8 cellular contexts compared by ENCODE assay signal in genomic region chr12:9411616-9412268, GRCh38.
DNase-seq lines count a peak whose midpoint lies in the region; ATAC-seq and TF ChIP-seq lines count a peak whose summit lies in the region.
"Not testable (repeated sequence)": the region's sequence is repeated elsewhere in the genome, so short reads cannot be mapped to it uniquely, and the experiment has no call there.

No MANE protein-coding gene starts in this region.

- H2BK12ac ChIP-seq in mesenchymal stem cell (ENCODE audit: low read length in 2 of 2): not testable (repeated sequence)

- H3K9me3 ChIP-seq in RWPE2 (ENCODE audit: severe bottlenecking); mesenchymal stem cell (ENCODE audit: control insufficient read depth, low read length); upper lobe of right lung: not testable (repeated sequence)

- H2AK5ac ChIP-seq in mesenchymal stem cell (ENCODE audit: low read length, severe bottlenecking): not testable (repeated sequence)

- DNase-seq in DMS53 treated with DMSO at 0.1 percent for 48 hours (lab: John Stamatoyannopoulos, UW; ENCODE audit: unreplicated experiment) (peak; percentile 91), HPDE6-E6E7 (ENCODE audit: extremely low spot score) (peak; percentile 38), astrocyte of the hippocampus (ENCODE audit: low read depth, low spot score) (peak; percentile 23), foreskin keratinocyte (peak; percentile 36 to 70), mesenchymal stem cell (peak; percentile 25)
- DNase-seq in RWPE2 (ENCODE audit: low spot score); upper lobe of right lung: not testable (repeated sequence)

- H3K23ac ChIP-seq in mesenchymal stem cell (ENCODE audit: low read length in 2 of 2): not testable (repeated sequence)

- H2BK5ac ChIP-seq in mesenchymal stem cell (ENCODE audit: low read depth, low read length, poor library complexity, severe bottlenecking): not testable (repeated sequence)

- H3K36me3 ChIP-seq in RWPE2 (ENCODE audit: low read depth); mesenchymal stem cell (ENCODE audit: control insufficient read depth in 1 of 2, insufficient read depth in 2 of 2, low read depth in 1 of 2, low read length in 2 of 2); upper lobe of right lung: not testable (repeated sequence)

- H4K8ac ChIP-seq in mesenchymal stem cell (ENCODE audit: low read length): not testable (repeated sequence)

- ATAC-seq in GM19328 (IDR thresholded peaks at IDR 0.05; ENCODE audit: unreplicated experiment) (peak; percentile 54), RWPE2 (ENCODE audit: low read depth) (peak; percentile 46; the same call in 1 of the 3 replicates), foreskin keratinocyte (peak; percentile 59), upper lobe of right lung (peak; percentile 19)

- H3K4me3 ChIP-seq in RWPE2 (ENCODE audit: severe bottlenecking); mesenchymal stem cell (ENCODE audit: insufficient read depth in 1 of 2, low read depth in 1 of 2, low read length in 2 of 2); upper lobe of right lung: not testable (repeated sequence)

- H2BK120ac ChIP-seq in mesenchymal stem cell (ENCODE audit: low read depth, low read length): not testable (repeated sequence)

- not testable (repeated sequence) for H3K79me1 ChIP-seq in mesenchymal stem cell (replicated peaks; ENCODE audit: low read length, poor library complexity, severe bottlenecking)

- not testable (repeated sequence) for H3K4me1 ChIP-seq in RWPE2 (ENCODE audit: insufficient read depth, poor library complexity, severe bottlenecking); foreskin keratinocyte; mesenchymal stem cell (ENCODE audit: control insufficient read depth, insufficient read depth, low read depth, low read length); upper lobe of right lung

- not testable (repeated sequence) for H3K4me2 ChIP-seq in mesenchymal stem cell (ENCODE audit: low read length, poor library complexity, severe bottlenecking)

- not testable (repeated sequence) for H3K14ac ChIP-seq in mesenchymal stem cell (ENCODE audit: low read length in 2 of 2)

- not testable (repeated sequence) for H3K27me3 ChIP-seq in RWPE2 (ENCODE audit: insufficient read depth, poor library complexity, severe bottlenecking); foreskin keratinocyte; mesenchymal stem cell (ENCODE audit: control insufficient read depth in 1 of 2, insufficient read depth in 1 of 2, low read length in 2 of 2); upper lobe of right lung

- not testable (repeated sequence) for H3K27ac ChIP-seq in RWPE2 (ENCODE audit: poor library complexity, severe bottlenecking); foreskin keratinocyte; mesenchymal stem cell (ENCODE audit: low read length, poor library complexity, severe bottlenecking); upper lobe of right lung

- H2BK15ac ChIP-seq in mesenchymal stem cell (ENCODE audit: low read depth, poor library complexity, severe bottlenecking): not testable (repeated sequence)

- H3K18ac ChIP-seq in mesenchymal stem cell (ENCODE audit: low read depth in 1 of 2, low read length in 2 of 2): not testable (repeated sequence)

- not testable (repeated sequence) for H2AFZ ChIP-seq in mesenchymal stem cell (ENCODE audit: low read depth, low read length)

- H3K9ac ChIP-seq in mesenchymal stem cell (ENCODE audit: low read length): not testable (repeated sequence)

- H3K4ac ChIP-seq in mesenchymal stem cell (ENCODE audit: low read depth in 1 of 2, low read length in 2 of 2): not testable (repeated sequence)

- WGBS in mesenchymal stem cell: 87% methylated on average over 7 of the region's 7 CpGs

- TF ChIP-seq CTCF in RWPE2 (IDR thresholded peaks at IDR 0.05; ENCODE audit: poor library complexity, severe bottlenecking); foreskin keratinocyte (conservative IDR thresholded peaks at IDR 0.05); upper lobe of right lung (IDR thresholded peaks at IDR 0.05): not testable (repeated sequence)

- intact Hi-C loops in upper lobe of right lung (cut with DNase I): not testable (repeated sequence)

- not testable (repeated sequence) for H4K91ac ChIP-seq in mesenchymal stem cell (ENCODE audit: low read length)
